ENCODE assay signal across 1 cellular context in genomic region chr12:96743606-96744005, GRCh38.
TF ChIP-seq lines count a peak whose summit lies in the region.

No MANE protein-coding gene starts in this region.

TF ChIP-seq in IMR-90, 13 proteins besides CTCF, POLR2A, EP300 and RAD21 (continued from another document):
- TF ChIP-seq MXI1 (IDR thresholded peaks at IDR 0.05; ENCODE audit: borderline replicate concordance, low read depth, low read length) = no peak
